Comparison of ENCODE assay signal across 9 cellular contexts in the genomic region with DNA sequence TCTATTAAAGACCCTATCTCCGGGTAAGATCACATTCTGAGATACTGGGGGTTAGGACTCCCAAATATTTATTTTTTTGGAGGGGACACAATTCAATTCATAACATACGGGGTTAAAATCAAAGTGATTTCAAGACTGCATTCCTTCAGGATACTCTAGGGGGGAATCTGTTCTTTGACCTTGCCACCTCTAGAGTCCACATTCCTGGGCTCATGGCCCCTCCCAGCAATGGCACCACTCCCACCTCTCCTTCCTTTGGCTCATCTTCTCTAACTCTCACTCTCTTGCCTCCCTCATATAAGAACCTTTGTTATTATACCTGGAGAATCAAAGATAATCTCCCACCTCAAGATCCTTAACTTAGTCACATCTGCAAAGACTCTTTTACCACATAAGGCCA.
"Had no signal": no experiment of that assay in that cellular context is flagged by ENCODE, and none has a peak within 500 bp of the region (broad histone marks: within the 10 kb centered on the region; RNA-seq: fewer than 3 reads in every experiment).

No MANE protein-coding gene starts in this region.

- H3K4me2 ChIP-seq: KMS-11 had no signal

- H3K27ac ChIP-seq: HL-60, KMS-11 had no signal

- H3K27ac Mint-ChIP-seq: IgD-negative memory B cell had no signal

- H3K9ac ChIP-seq: KMS-11 had no signal

- H3K4me3 ChIP-seq: K562 had no signal

- H3K36me3 Mint-ChIP-seq: IgD-negative memory B cell had no signal

- DNase-seq: IMR-90, KBM-7, KG1 had no signal

- H3K4me3 Mint-ChIP-seq: IgD-negative memory B cell had no signal

- ATAC-seq: HepG2, K562 had no signal

- FAIRE-seq: HepG2, HTR-8/SVneo, K562 had no signal
